In genomic region chr11:978073-978720, GRCh38 we compare ENCODE assay signal across 1 cellular context.
TF ChIP-seq lines count a peak whose summit lies in the region.

No MANE protein-coding gene starts in this region.

TF ChIP-seq in H1, 55 proteins besides CTCF, POLR2A, EP300 and RAD21:
- no peak for TF ChIP-seq CHD2 (IDR thresholded peaks at IDR 0.05; ENCODE audit: low read length)
- no peak for TF ChIP-seq EGR1 (IDR thresholded peaks at IDR 0.05; ENCODE audit: borderline replicate concordance, low read depth, low read length)
- TF ChIP-seq SIN3A (conservative IDR thresholded peaks at IDR 0.05 in 1 of 2, IDR thresholded peaks at IDR 0.05 in 1 of 2; ENCODE audit: low read depth in 1 of 2, low read length in 2 of 2) = no peak
- TF ChIP-seq SIRT6 (IDR thresholded peaks at IDR 0.05; ENCODE audit: low read length) = no peak
- no peak for TF ChIP-seq CHD1 (IDR thresholded peaks at IDR 0.05; ENCODE audit: low read depth, low read length)
TF ChIP-seq in H1: peak in this region for 0.
